Comparison of ENCODE assay signal across 1 cellular context in genomic region chr12:95016120-95016519, GRCh38.
TF ChIP-seq lines count a peak whose summit lies in the region.

No MANE protein-coding gene starts in this region.

TF ChIP-seq in K562, 482 proteins besides CTCF, POLR2A, EP300 and RAD21:
- no peak for TF ChIP-seq STAT5B (CRISPR knock-in tag; IDR thresholded peaks at IDR 0.05)
- peak; percentile 62 for TF ChIP-seq ZNF146 (CRISPR knock-in tag; IDR thresholded peaks at IDR 0.05; ENCODE audit: unreplicated experiment)
- peak; percentile 53 for TF ChIP-seq RBM25 (IDR thresholded peaks at IDR 0.05; ENCODE audit: low read depth, low read length, severe bottlenecking)
TF ChIP-seq in K562: peak in this region for 2.
